ENCODE assay signal across 18 cellular contexts in genomic region chr2:109355192-109355843, GRCh38.
DNase-seq lines count a peak whose midpoint lies in the region; ATAC-seq, FAIRE-seq and TF ChIP-seq lines count a peak whose summit lies in the region.
"Had no signal": no experiment of that assay in that cellular context is flagged by ENCODE, and none has a peak within 500 bp of the region (broad histone marks: within the 10 kb centered on the region; RNA-seq: fewer than 3 reads in every experiment).

No MANE protein-coding gene starts in this region.

- peaks cover 0 to 2% (median 0%) of the 10 kb centered on the region in 3 experiments; a peak in 3 of 7 replicates for H3K36me3 Mint-ChIP-seq in H9 (ENCODE audit: insufficient read depth in 1 of 3, low read depth in 3 of 3)

- no peak overlapping the region for H2BK12ac ChIP-seq in H9 (ENCODE audit: insufficient read length, low read depth, low read length)
- H2BK12ac ChIP-seq in mesenchymal stem cell (ENCODE audit: low read length in 2 of 2), result no peak overlapping the region

- H3K23ac ChIP-seq in H9 (ENCODE audit: insufficient read length, low read depth, low read length) (no peak overlapping the region), mesenchymal stem cell (ENCODE audit: low read length in 2 of 2) (no peak overlapping the region)

- peak; percentile 6 for DNase-seq in H9
- DNase-seq in GM12878 (ENCODE audit: low read depth, low spot score), result no peak
- DNase-seq in mesenchymal stem cell, result no peak
- DNase-seq in vagina (ENCODE audit: extremely low spot score in 2 of 2), result peak; percentile 61 to 62
- no peak for DNase-seq in OCI-LY7 (ENCODE audit: low spot score)
- DNase-seq: ACHN, AML-193, DND-41, HFFc6, KG1, MV-4-11, NCI-H2107, PC-9 had no signal

- no peak overlapping the region for H3K27ac Mint-ChIP-seq in H9
- H3K27ac Mint-ChIP-seq: HFFc6 had no signal

- H2BK120ac ChIP-seq in H9 (ENCODE audit: low read depth, low read length, poor library complexity, severe bottlenecking), result no peak overlapping the region
- H2BK120ac ChIP-seq in mesenchymal stem cell (ENCODE audit: low read depth, low read length), result no peak overlapping the region

- no peak overlapping the region for H3K18ac ChIP-seq in H9 (ENCODE audit: insufficient read length, low read depth, low read length)
- no peak overlapping the region for H3K18ac ChIP-seq in mesenchymal stem cell (ENCODE audit: low read depth in 1 of 2, low read length in 2 of 2)

- POLR2A ChIA-PET in GM12878 (lab: Charles Lee) (interaction anchor here (0.5 kb wide), 1 partner anchor 61 kb away, joined by 3 read pairs; no protein-coding TSS in a partner anchor), OCI-LY7 (lab: Charles Lee) (interaction anchor here (0.7 kb wide), 1 partner anchor 16 kb away, joined by 3 read pairs; no protein-coding TSS in a partner anchor)

- no peaks in the 10 kb centered on the region for H3K9me2 ChIP-seq in OCI-LY7 (ENCODE audit: insufficient read depth, low read length)

- in situ Hi-C loops in GM12878 (cut with MboI), result no loop called here

- no peaks in the 10 kb centered on the region for H3K79me1 ChIP-seq in H9 (ENCODE audit: insufficient read depth, low read depth, low read length, poor library complexity, severe bottlenecking)
- peaks cover 10% of the 10 kb centered on the region for H3K79me1 ChIP-seq in mesenchymal stem cell (replicated peaks; ENCODE audit: low read length, poor library complexity, severe bottlenecking)

- TF ChIP-seq EP300 in GM12878 (IDR thresholded peaks at IDR 0.05; ENCODE audit: borderline replicate concordance in 1 of 2, control insufficient read depth in 1 of 2, low read depth in 2 of 2, low read length in 2 of 2), result no peak

- WGBS in H9 (ENCODE audit: extremely low coverage, insufficient read length, low lambda C conversion rate), result no CpG with 5 or more reads among the region's 8 CpGs
- WGBS in GM12878 (ENCODE audit: insufficient coverage, insufficient replicate concordance, low lambda C conversion rate, missing lambda C conversion rate), result 38% methylated on average over 8 of the region's 8 CpGs
- 90% methylated on average over 7 of the region's 8 CpGs for WGBS in mesenchymal stem cell

- H4K91ac ChIP-seq in H9 (ENCODE audit: insufficient read length, low read depth, low read length) (no peak overlapping the region), mesenchymal stem cell (ENCODE audit: low read length) (no peak overlapping the region)

- peaks cover 0 to 4% of the 10 kb centered on the region in 2 experiments; a peak in 1 of 4 replicates for H3K4me1 Mint-ChIP-seq in H9

- H3K79me2 ChIP-seq in H9 (ENCODE audit: insufficient read depth, low read length), result no peaks in the 10 kb centered on the region
- H3K79me2 ChIP-seq in GM12878 (ENCODE audit: control insufficient read depth, insufficient read depth, low read length), result no peaks in the 10 kb centered on the region
- no peaks in the 10 kb centered on the region for H3K79me2 ChIP-seq in OCI-LY7 (ENCODE audit: insufficient read depth, low read depth, low read length)

- H3K4me1 ChIP-seq in H9 (ENCODE audit: insufficient read depth, low read length) (no peaks in the 10 kb centered on the region), GM12878 (ENCODE audit: control insufficient read depth, insufficient read depth, low read length) (no peaks in the 10 kb centered on the region), mesenchymal stem cell (ENCODE audit: control insufficient read depth, insufficient read depth, low read depth, low read length) (peaks cover 14% of the 10 kb centered on the region), vagina (peaks cover 25% of the 10 kb centered on the region), OCI-LY7 (ENCODE audit: insufficient read depth, low read length, poor library complexity, severe bottlenecking) (no peaks in the 10 kb centered on the region)

- H4K20me1 ChIP-seq in H9 (ENCODE audit: control insufficient read depth, insufficient read depth, insufficient read length), result no peaks in the 10 kb centered on the region
- H4K20me1 ChIP-seq in GM12878 (ENCODE audit: control insufficient read depth, insufficient read depth), result no peaks in the 10 kb centered on the region
- no peaks in the 10 kb centered on the region for H4K20me1 ChIP-seq in OCI-LY7 (ENCODE audit: insufficient read depth, low read length)

- H2AFZ ChIP-seq in H9 (ENCODE audit: low read length) (no peak overlapping the region), GM12878 (ENCODE audit: control insufficient read depth, low read depth, low read length) (no peak overlapping the region), mesenchymal stem cell (ENCODE audit: low read depth, low read length) (no peak overlapping the region), OCI-LY7 (ENCODE audit: low read length) (no peak overlapping the region)
- H2AFZ ChIP-seq: PC-9 had no signal

- H3K27ac ChIP-seq in H9 (ENCODE audit: insufficient read length, low read depth, low read length) (no peak overlapping the region), GM12878 (ENCODE audit: control insufficient read depth, insufficient read depth) (no peak overlapping the region), mesenchymal stem cell (ENCODE audit: low read length, poor library complexity, severe bottlenecking) (no peak overlapping the region), vagina (no peak overlapping the region), OCI-LY7 (ENCODE audit: low read depth, low read length, poor library complexity, severe bottlenecking) (no peak overlapping the region)
- H3K27ac ChIP-seq: C4-2B, PC-9, RWPE1 had no signal

- TF ChIP-seq POLR2A in GM12878 (IDR thresholded peaks at IDR 0.05; ENCODE audit: low read depth, low read length) (no peak), vagina (IDR thresholded peaks at IDR 0.05) (no peak)

- no peak overlapping the region for H3T11ph ChIP-seq in H9 (ENCODE audit: low read length)

- H4K5ac ChIP-seq in H9 (ENCODE audit: insufficient read length, low read depth, low read length), result no peak overlapping the region

- H3K14ac ChIP-seq in H9 (ENCODE audit: insufficient read depth, low read length) (no peak overlapping the region), mesenchymal stem cell (ENCODE audit: low read length in 2 of 2) (no peak overlapping the region)

- intact Hi-C loops in GM12878 (cut with micrococcal nuclease; ENCODE audit: unreplicated experiment) (no loop called here), vagina (cut with DNase I) (no loop called here), OCI-LY7 (cut with micrococcal nuclease; ENCODE audit: unreplicated experiment) (no loop called here)

- H2BK5ac ChIP-seq in H9 (ENCODE audit: insufficient read length, low read length) (no peak overlapping the region), mesenchymal stem cell (ENCODE audit: low read depth, low read length, poor library complexity, severe bottlenecking) (no peak overlapping the region)

- H3K27me3 ChIP-seq in H9 (ENCODE audit: insufficient read depth, low read length) (no peaks in the 10 kb centered on the region), GM12878 (replicated peaks in 1 of 2; ENCODE audit: control insufficient read depth in 2 of 2, insufficient read depth in 2 of 2, low read length in 1 of 2) (no peaks in the 10 kb centered on the region), mesenchymal stem cell (ENCODE audit: control insufficient read depth in 1 of 2, insufficient read depth in 1 of 2, low read length in 2 of 2) (no peaks in the 10 kb centered on the region), vagina (no peaks in the 10 kb centered on the region)

- no peak overlapping the region for H3K4me3 Mint-ChIP-seq in H9
- H3K4me3 Mint-ChIP-seq: HFFc6 had no signal

- H2BK15ac ChIP-seq in H9 (ENCODE audit: low read depth, low read length) (no peak overlapping the region), mesenchymal stem cell (ENCODE audit: low read depth, poor library complexity, severe bottlenecking) (peak overlapping the region; percentile 26)

- ATAC-seq in GM12878 (no peak), GM18907 (IDR thresholded peaks at IDR 0.05; ENCODE audit: unreplicated experiment) (no peak), GM18870 (IDR thresholded peaks at IDR 0.05; ENCODE audit: unreplicated experiment) (no peak)

- SMC1A ChIA-PET in GM12878 (lab: Charles Lee; ENCODE audit: uncharacterized antibody, unreplicated experiment), result interaction anchor here (1.1 kb wide), 1 partner anchor 19 kb away, joined by 3 read pairs; no protein-coding TSS in a partner anchor

- no peaks in the 10 kb centered on the region for H3K23me2 ChIP-seq in H9 (ENCODE audit: insufficient read length, low read depth, low read length, poor library complexity, severe bottlenecking)

- no peak overlapping the region for H2AK5ac ChIP-seq in H9 (ENCODE audit: insufficient read length, low read length)
- H2AK5ac ChIP-seq in mesenchymal stem cell (ENCODE audit: low read length, severe bottlenecking), result no peak overlapping the region

- no peak overlapping the region for H3K56ac ChIP-seq in H9 (ENCODE audit: insufficient read length, low read depth, low read length)

- H3K4me3 ChIP-seq in GM12878 (no peak overlapping the region), mesenchymal stem cell (ENCODE audit: insufficient read depth in 1 of 2, low read depth in 1 of 2, low read length in 2 of 2) (no peak overlapping the region), vagina (no peak overlapping the region), OCI-LY7 (ENCODE audit: low read depth, low read length, poor library complexity, severe bottlenecking) (no peak overlapping the region)
- H3K4me3 ChIP-seq: PC-9 had no signal

- no peak for FAIRE-seq in GM12878 (lab: Jason Lieb, UNC)
- FAIRE-seq: H1 had no signal

- no peaks in the 10 kb centered on the region; the same call in 1 of the 2 replicates for H3K27me3 Mint-ChIP-seq in H9 (ENCODE audit: low read depth)

- H4K8ac ChIP-seq in H9 (replicated peaks; ENCODE audit: insufficient read length, low read depth, low read length) (no peak overlapping the region), mesenchymal stem cell (ENCODE audit: low read length) (no peak overlapping the region)

- no peak overlapping the region for H3K9ac ChIP-seq in H9 (ENCODE audit: extremely low read depth, insufficient read length, low read length)
- no peak overlapping the region for H3K9ac ChIP-seq in GM12878 (ENCODE audit: control insufficient read depth, insufficient read depth, low read length)
- no peak overlapping the region for H3K9ac ChIP-seq in mesenchymal stem cell (ENCODE audit: low read length)

- TF ChIP-seq CTCF in H9 (conservative IDR thresholded peaks at IDR 0.05) (no peak), GM12878 (IDR thresholded peaks at IDR 0.05 in 2 of 3, conservative IDR thresholded peaks at IDR 0.05 in 1 of 3; ENCODE audit: control insufficient read depth in 2 of 3, extremely low read depth in 1 of 3, insufficient read depth in 1 of 3, low read depth in 3 of 3, low read length in 3 of 3) (no peak), vagina (IDR thresholded peaks at IDR 0.05) (no peak), OCI-LY7 (conservative IDR thresholded peaks at IDR 0.05; ENCODE audit: low read length) (no peak)

- H2BK20ac ChIP-seq in H9 (ENCODE audit: low read depth, low read length, poor library complexity, severe bottlenecking), result no peak overlapping the region

- H3K36me3 ChIP-seq in GM12878 (ENCODE audit: control insufficient read depth in 2 of 2, insufficient read depth in 2 of 2, low read length in 1 of 2) (no peaks in the 10 kb centered on the region), mesenchymal stem cell (ENCODE audit: control insufficient read depth in 1 of 2, insufficient read depth in 2 of 2, low read depth in 1 of 2, low read length in 2 of 2) (peaks cover 0 to 19% of the 10 kb centered on the region in 2 experiments), vagina (no peaks in the 10 kb centered on the region), OCI-LY7 (ENCODE audit: insufficient read depth, low read length) (no peaks in the 10 kb centered on the region)

- TF ChIP-seq RAD21 in GM12878 (IDR thresholded peaks at IDR 0.05; ENCODE audit: insufficient read depth, low read depth, low read length), result no peak

- H3K9me3 ChIP-seq in H9 (ENCODE audit: control insufficient read depth, low read depth, low read length), result no peaks in the 10 kb centered on the region
- H3K9me3 ChIP-seq in GM12878 (replicated peaks; ENCODE audit: control insufficient read depth, insufficient read depth, low read length), result no peaks in the 10 kb centered on the region; the same call in 2 of the 3 replicates
- peaks cover 17% of the 10 kb centered on the region for H3K9me3 ChIP-seq in mesenchymal stem cell (ENCODE audit: control insufficient read depth, low read length)
- H3K9me3 ChIP-seq in vagina, result no peaks in the 10 kb centered on the region
- H3K9me3 ChIP-seq in OCI-LY7 (ENCODE audit: low read length), result no peaks in the 10 kb centered on the region

- peaks cover 13% of the 10 kb centered on the region in 2 experiments; a peak in 4 of 5 replicates for H3K9me3 Mint-ChIP-seq in H9

- no TSS peak for BruUV-seq in GM12878 (replicated peaks; lab: Mats Ljungman, UMichigan)
- BruUV-seq in OCI-LY7 (replicated peaks; lab: Mats Ljungman, UMichigan), result no TSS peak

- H3K4ac ChIP-seq in H9 (ENCODE audit: low read depth, low read length), result no peak overlapping the region
- no peak overlapping the region for H3K4ac ChIP-seq in mesenchymal stem cell (ENCODE audit: low read depth in 1 of 2, low read length in 2 of 2)

- H3K4me2 ChIP-seq in H9 (ENCODE audit: insufficient read depth, insufficient read length, low read length), result no peak overlapping the region
- H3K4me2 ChIP-seq in GM12878 (ENCODE audit: control insufficient read depth, insufficient read depth), result no peak overlapping the region
- H3K4me2 ChIP-seq in mesenchymal stem cell (ENCODE audit: low read length, poor library complexity, severe bottlenecking), result no peak overlapping the region
- no peak overlapping the region for H3K4me2 ChIP-seq in OCI-LY7 (ENCODE audit: low read length)
- H3K4me2 ChIP-seq: PC-9 had no signal

- RAD21 ChIA-PET in GM12878 (lab: Charles Lee; ENCODE audit: unreplicated experiment), result no interaction called here

- CTCF ChIA-PET in GM12878 (lab: Yijun Ruan, JAX), result interaction anchor here (1.0 kb wide), 1 partner anchor 23 kb away, joined by 3 read pairs; no protein-coding TSS in a partner anchor
- CTCF ChIA-PET in OCI-LY7 (lab: Charles Lee; ENCODE audit: unreplicated experiment), result no interaction called here

Comparison
In these comparisons a context has a peak if more than half of its experiments do, and no peak if none do; other contexts are left out.
1. DNase-seq: peak in H9 (single experiment) and vagina (2 of 2); none in GM12878 (single experiment), mesenchymal stem cell (single experiment) and OCI-LY7 (single experiment).